32 cellular contexts compared by ENCODE assay signal in genomic region chr1:214058071-214058470, GRCh38.
"Had no signal": no experiment of that assay in that cellular context is flagged by ENCODE, and none has a peak within 500 bp of the region (broad histone marks: within the 10 kb centered on the region; RNA-seq: fewer than 3 reads in every experiment).

No MANE protein-coding gene starts in this region.

- H3K27me3 ChIP-seq: neural progenitor cell, ovary, right lobe of liver, sigmoid colon, spleen, suprapubic skin, testis, tibial artery, transverse colon, upper lobe of right lung, uterus had no signal

- H3K4me3 ChIP-seq: neural progenitor cell, ovary, prostate gland, right lobe of liver, sigmoid colon, skin epidermis, smooth muscle cell, spleen, suprapubic skin, testis, tibial artery, transverse colon, upper lobe of right lung, uterus had no signal

- H3K9me3 Mint-ChIP-seq: neural progenitor cell; stimulated activated memory B cell treated with anti-CD40 and anti-IgM and Interleukin-4, amounts not matched to agents 10 μg/mL and 1 μg/mL and 100 μg/mL, for 72 hours; stimulated activated naive CD8-positive, alpha-beta T cell treated with anti-CD3 and anti-CD28 coated beads, Interleukin-15, amount 100 ng/mL, for 72 hours had no signal

- H3K9me3 ChIP-seq: ovary, prostate gland, right lobe of liver, sigmoid colon, spleen, suprapubic skin, testis, tibial artery, transverse colon, upper lobe of right lung, uterus had no signal

- H3K4me3 Mint-ChIP-seq: naive B cell; naive thymus-derived CD8-positive, alpha-beta T cell; natural killer cell treated with Interleukin-12 subunit alpha and Interleukin-12 subunit beta and Interleukin-15 and Interleukin-18, amount 100 ng/mL, for 72 hours; neural progenitor cell; stimulated activated memory B cell treated with anti-CD40 and anti-IgM and Interleukin-4, amounts not matched to agents 10 μg/mL and 1 μg/mL and 100 μg/mL, for 72 hours; stimulated activated naive CD8-positive, alpha-beta T cell treated with anti-CD3 and anti-CD28 coated beads, Interleukin-15, amount 100 ng/mL, for 72 hours; type B pancreatic cell had no signal

- DNase-seq: naive B cell; naive thymus-derived CD8-positive, alpha-beta T cell; occipital lobe; ovary; retina; right cardiac atrium; right lobe of liver; sigmoid colon; spleen; stimulated activated CD4-positive, alpha-beta T cell treated with anti-CD3 and anti-CD28 coated beads, Interleukin-12 subunit alpha, Interleukin-12 subunit beta, amount 100 ng/mL, for 4 hours; stimulated activated CD4-positive, alpha-beta T cell treated with anti-CD3 and anti-CD28 coated beads, Interleukin-1b, Interleukin-23, amount 100 ng/mL, for 48 hours; stimulated activated CD4-positive, alpha-beta T cell treated with anti-CD3 and anti-CD28 coated beads, Interleukin-4, amount 100 ng/mL, for 1 hour; stimulated activated CD4-positive, alpha-beta T cell treated with anti-CD3 and anti-CD28 coated beads, Interleukin-4, amount 100 ng/mL, for 4 hours; stimulated activated CD8-positive, alpha-beta memory T cell treated with anti-CD3 and anti-CD28 coated beads, Interleukin-4, amount 100 ng/mL, for 48 hours; stimulated activated naive CD4-positive, alpha-beta T cell; stimulated activated naive CD8-positive, alpha-beta T cell treated with anti-CD3 and anti-CD28 coated beads, Interleukin-15, amount 100 ng/mL, for 72 hours; stimulated activated naive CD8-positive, alpha-beta T cell treated with anti-CD3 and anti-CD28 coated beads, Interleukin-15, Interleukin-2, amounts not matched to agents 100 U/mL and 50 U/mL, for 24 hours; substantia nigra; testis; tibial artery; transverse colon; upper lobe of right lung; uterus had no signal

- H3K27ac Mint-ChIP-seq: naive B cell; naive thymus-derived CD8-positive, alpha-beta T cell; natural killer cell treated with Interleukin-12 subunit alpha and Interleukin-12 subunit beta and Interleukin-15 and Interleukin-18, amount 100 ng/mL, for 72 hours; neural progenitor cell; stimulated activated memory B cell treated with anti-CD40 and anti-IgM and Interleukin-4, amounts not matched to agents 10 μg/mL and 1 μg/mL and 100 μg/mL, for 72 hours; stimulated activated naive CD8-positive, alpha-beta T cell treated with anti-CD3 and anti-CD28 coated beads, Interleukin-15, amount 100 ng/mL, for 72 hours; type B pancreatic cell had no signal

- H3K4me1 ChIP-seq: neural progenitor cell, parathyroid adenoma, prostate gland, right lobe of liver, sigmoid colon, spleen, suprapubic skin, testis, tibial artery, transverse colon, upper lobe of right lung, uterus had no signal

- H3K36me3 Mint-ChIP-seq: naive B cell; naive thymus-derived CD8-positive, alpha-beta T cell; natural killer cell treated with Interleukin-12 subunit alpha and Interleukin-12 subunit beta and Interleukin-15 and Interleukin-18, amount 100 ng/mL, for 72 hours; neural progenitor cell; stimulated activated memory B cell treated with anti-CD40 and anti-IgM and Interleukin-4, amounts not matched to agents 10 μg/mL and 1 μg/mL and 100 μg/mL, for 72 hours; type B pancreatic cell had no signal

- H3K27ac ChIP-seq: neural progenitor cell, ovary, parathyroid adenoma, prostate gland, right lobe of liver, sigmoid colon, skin epidermis, spleen, suprapubic skin, testis, tibial artery, transverse colon, upper lobe of right lung, uterus had no signal

- H3K36me3 ChIP-seq: neural progenitor cell, ovary, prostate gland, right lobe of liver, sigmoid colon, spleen, suprapubic skin, tibial artery, transverse colon, upper lobe of right lung, uterus had no signal

- H3K27me3 Mint-ChIP-seq: naive B cell; stimulated activated memory B cell treated with anti-CD40 and anti-IgM and Interleukin-4, amounts not matched to agents 10 μg/mL and 1 μg/mL and 100 μg/mL, for 72 hours; stimulated activated naive CD8-positive, alpha-beta T cell treated with anti-CD3 and anti-CD28 coated beads, Interleukin-15, amount 100 ng/mL, for 72 hours; type B pancreatic cell had no signal

- H3K4me1 Mint-ChIP-seq: naive B cell; naive thymus-derived CD8-positive, alpha-beta T cell; neural progenitor cell; stimulated activated memory B cell treated with anti-CD40 and anti-IgM and Interleukin-4, amounts not matched to agents 10 μg/mL and 1 μg/mL and 100 μg/mL, for 72 hours; stimulated activated naive CD8-positive, alpha-beta T cell treated with anti-CD3 and anti-CD28 coated beads, Interleukin-15, amount 100 ng/mL, for 72 hours had no signal
